Comparison of ENCODE assay signal across 2 cellular contexts in genomic region chr20:47968541-47969310, GRCh38.
TF ChIP-seq lines count a peak whose summit lies in the region.

No MANE protein-coding gene starts in this region.

TF ChIP-seq in HepG2, 621 proteins besides CTCF, POLR2A, EP300 and RAD21:
- peak; percentile 39; the same call in 1 of the 2 replicates for TF ChIP-seq ZNF280B (CRISPR knock-in tag; IDR thresholded peaks at IDR 0.05; ENCODE audit: borderline replicate concordance)
- TF ChIP-seq ZBTB46 (CRISPR knock-in tag; IDR thresholded peaks at IDR 0.05; ENCODE audit: borderline replicate concordance), result no peak
- 0 out of 2 replicates have a peak, but pooled peaks have one; percentile 56 for TF ChIP-seq DZIP1 (CRISPR knock-in tag; IDR thresholded peaks at IDR 0.05)

TF ChIP-seq in SK-N-SH, 30 proteins besides CTCF, POLR2A, EP300 and RAD21:
- TF ChIP-seq NFIC (IDR thresholded peaks at IDR 0.05; ENCODE audit: borderline replicate concordance) (no peak), ZBTB33 (IDR thresholded peaks at IDR 0.05; ENCODE audit: borderline replicate concordance, low read depth) (no peak), IRF3 (IDR thresholded peaks at IDR 0.05; ENCODE audit: low read depth, low read length) (no peak)
